Comparison of ENCODE assay signal across 8 cellular contexts in the genomic region with DNA sequence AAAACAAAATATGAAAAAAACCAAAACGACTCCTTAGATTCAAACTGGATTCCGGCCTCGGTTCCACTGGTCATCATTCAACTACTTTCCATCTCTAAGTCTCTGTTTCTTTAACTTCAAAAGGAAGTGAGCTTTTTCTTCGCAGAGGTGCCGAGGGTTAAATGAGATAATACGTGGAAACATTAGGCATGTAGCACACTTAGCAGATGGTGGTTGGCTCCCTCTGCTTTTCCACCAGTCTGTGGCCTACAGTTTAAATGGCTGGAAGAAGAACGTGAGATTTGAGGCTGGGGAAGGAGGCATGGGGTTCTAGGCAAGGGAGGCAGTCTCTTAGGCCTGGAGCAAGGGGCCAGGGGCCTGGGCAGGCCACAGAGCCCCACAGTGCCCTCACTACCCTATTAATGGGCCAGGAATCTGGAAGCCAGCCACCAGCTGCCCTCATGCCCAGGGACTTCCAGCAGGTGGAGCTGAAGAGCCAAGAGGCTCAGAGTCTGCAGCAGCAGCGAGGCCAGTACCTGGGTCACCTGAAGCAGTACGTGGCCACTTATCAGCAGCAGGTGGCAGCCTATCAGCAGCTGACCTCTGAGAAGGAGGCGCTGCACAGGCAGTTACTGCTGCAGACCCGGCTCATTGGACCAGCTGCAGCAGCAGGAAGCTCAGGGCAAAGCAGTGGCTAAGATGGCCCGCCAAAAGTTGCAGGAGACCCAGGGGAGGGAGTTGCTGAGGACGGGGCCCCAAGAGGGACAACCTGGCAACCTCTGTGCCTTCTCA. TPM values are rescaled to one million over a fixed set of nuclear protein-coding genes. Genes with fewer than 3 reads are reported as not detected.
A peak's percentile ranks its signal among the peaks of the same experiment; 100 is the strongest.
DNase-seq lines count a peak whose midpoint lies in the region; ATAC-seq, FAIRE-seq and TF ChIP-seq lines count a peak whose summit lies in the region.
"Not testable (repeated sequence)": the region's sequence is repeated elsewhere in the genome, so short reads cannot be mapped to it uniquely, and the experiment has no call there.

No MANE protein-coding gene starts in this region.

- H3K9me1 ChIP-seq in K562 (ENCODE audit: control insufficient read depth, insufficient read depth, low read length), result not testable (repeated sequence)

- not testable (repeated sequence) for H2AFZ ChIP-seq in Karpas-422 (ENCODE audit: low read length)
- peak overlapping the region; percentile 75; the same call in 1 of the 2 replicates for H2AFZ ChIP-seq in K562 (ENCODE audit: low read depth, low read length)

- not testable (repeated sequence) for H3K4me2 ChIP-seq in Karpas-422 (ENCODE audit: low read depth, low read length, poor library complexity, severe bottlenecking)
- peak overlapping the region; percentile 43 for H3K4me2 ChIP-seq in K562 (ENCODE audit: insufficient read depth, low read length)

- H3K79me2 ChIP-seq in Karpas-422 (ENCODE audit: low read length); K562 (ENCODE audit: control insufficient read depth, insufficient read depth, low read length): not testable (repeated sequence)

- not testable (repeated sequence) for TF ChIP-seq EP300 in K562 (IDR thresholded peaks at IDR 0.05; ENCODE audit: low read length); ovary (IDR thresholded peaks at IDR 0.05)

- CTCF ChIA-PET in activated CD4-positive, alpha-beta T cell treated with anti-CD3 and anti-CD28 coated beads for 36 hours (lab: Charles Lee), result interaction anchor here (0.6 to 2.8 kb wide), 26 partner anchors 9 to 924 kb away, joined by 3 to 20 read pairs (median 4); partner anchors contain the start of gene TTLL13
- CTCF ChIA-PET in K562 (lab: Yijun Ruan, JAX; ENCODE audit: low intra/inter-chr PET ratio), result interaction anchor here (0.7 to 3.8 kb wide), 11 partner anchors 27 to 931 kb away, joined by 3 to 46 read pairs (median 4); partner anchors contain the start of gene UNC45A

- H3K4me1 Mint-ChIP-seq in activated CD4-positive, alpha-beta T cell treated with anti-CD3 and anti-CD28 coated beads for 36 hours, result not testable (repeated sequence)

- 25% methylated on average over 13 of the region's 13 CpGs for WGBS in K562 (ENCODE audit: insufficient coverage, low coverage, missing lambda C conversion rate)
- 53% methylated on average over 13 of the region's 13 CpGs for WGBS in right cardiac atrium
- WGBS in ovary, 3 donors, result 60 to 63% (median 62%) methylated on average over 13 of the region's 13 CpGs

- H3K27ac Mint-ChIP-seq in activated CD4-positive, alpha-beta T cell treated with anti-CD3 and anti-CD28 coated beads for 36 hours, result not testable (repeated sequence)

- H3K27me3 ChIP-seq in Karpas-422 (ENCODE audit: low read length); K562 (ENCODE audit: control insufficient read depth in 2 of 2, insufficient read depth in 2 of 2, low read length in 2 of 2); right cardiac atrium (ENCODE audit: control insufficient read depth, insufficient read depth); ovary: not testable (repeated sequence)

- H3K9ac ChIP-seq in Karpas-422 (ENCODE audit: low read length); K562 (ENCODE audit: insufficient read depth in 1 of 2, low read depth in 2 of 2, low read length in 2 of 2): not testable (repeated sequence)

- not testable (repeated sequence) for H3K36me3 Mint-ChIP-seq in activated CD4-positive, alpha-beta T cell treated with anti-CD3 and anti-CD28 coated beads for 36 hours (ENCODE audit: low read depth)

- not testable (repeated sequence) for H3K27me3 Mint-ChIP-seq in activated CD4-positive, alpha-beta T cell treated with anti-CD3 and anti-CD28 coated beads for 36 hours

- TF ChIP-seq CTCF in K562 (IDR thresholded peaks at IDR 0.05 in 2 of 3, conservative IDR thresholded peaks at IDR 0.05 in 1 of 3; ENCODE audit: insufficient read depth in 2 of 3, low read depth in 1 of 3, low read length in 3 of 3) (peak; percentile 77 to 90 (median 83)), ovary (IDR thresholded peaks at IDR 0.05) (peak in 2 of 3 donors; percentile 41 to 48)

- FAIRE-seq in K562 (lab: Jason Lieb, UNC), result peak; percentile 82

- not testable (repeated sequence) for H3K9me3 Mint-ChIP-seq in activated CD4-positive, alpha-beta T cell treated with anti-CD3 and anti-CD28 coated beads for 36 hours (ENCODE audit: low read depth)

- POLR2A ChIA-PET in activated CD4-positive, alpha-beta T cell treated with anti-CD3 and anti-CD28 coated beads for 36 hours (lab: Charles Lee), result interaction anchor here (0.6 kb wide), 1 partner anchor 188 kb away, joined by 5 read pairs; no protein-coding TSS in a partner anchor
- POLR2A ChIA-PET in K562 (lab: Yijun Ruan, JAX), result interaction anchor here (0.6 to 1.5 kb wide), 3 partner anchors 9 to 127 kb away, joined by 3 read pairs; partner anchors contain the start of gene TTLL13

- BruUV-seq in K562 (replicated peaks; lab: Mats Ljungman, UMichigan), result not testable (repeated sequence)

- ATAC-seq in activated CD4-positive, alpha-beta T cell treated with anti-CD3 and anti-CD28 coated beads for 36 hours, result peak; percentile 74
- ATAC-seq in K562, result peak; percentile 80
- ATAC-seq in right cardiac atrium, result peak; percentile 21 to 57

- not testable (repeated sequence) for TF ChIP-seq POLR2A in K562 (conservative IDR thresholded peaks at IDR 0.05); ovary (IDR thresholded peaks at IDR 0.05)

- not testable (repeated sequence) for H3K4me3 ChIP-seq in Karpas-422 (ENCODE audit: low read length); K562; right cardiac atrium (ENCODE audit: low read length); ovary

- peak; percentile 49 to 76 for TF ChIP-seq RAD21 in K562 (CRISPR knock-in tag; conservative IDR thresholded peaks at IDR 0.05 in 1 of 2, IDR thresholded peaks at IDR 0.05 in 1 of 2)

- intact Hi-C loops in activated CD4-positive, alpha-beta T cell treated with anti-CD3 and anti-CD28 coated beads for 36 hours (cut with DNase I, micrococcal nuclease); right cardiac atrium (cut with DNase I); ovary (cut with DNase I): not testable (repeated sequence)
- intact Hi-C loops in K562 (cut with micrococcal nuclease), result loop anchor here (5.0 to 10.0 kb wide), 2 partner anchors 642 to 979 kb away; partner anchors contain the start of genes HDDC3 and UNC45A

- not testable (repeated sequence) for H3K9me2 ChIP-seq in Karpas-422 (replicated peaks; ENCODE audit: insufficient read depth, low read length)

- in situ Hi-C loops in K562 (cut with MboI), result not testable (repeated sequence)

- not testable (repeated sequence) for H4K20me1 ChIP-seq in Karpas-422 (ENCODE audit: insufficient read depth, low read depth, low read length); K562 (replicated peaks; ENCODE audit: control insufficient read depth, insufficient read depth, low read length)

- not testable (repeated sequence) for H3K27ac ChIP-seq in Karpas-422 (ENCODE audit: low read length); K562 (ENCODE audit: extremely low read depth, low read depth, low read length); right cardiac atrium (ENCODE audit: low read length); ovary

- DNase-seq in DMS 273 (lab: John Stamatoyannopoulos, UW; ENCODE audit: unreplicated experiment) (peak; percentile 80), Karpas-422 (peak; percentile 88), NCI-H82 treated with DMSO at 0.1 percent for 48 hours (lab: John Stamatoyannopoulos, UW; ENCODE audit: unreplicated experiment) (peak; percentile 14), K562 (ENCODE audit: extremely low read depth in 1 of 4, low spot score in 3 of 4) (peak; percentile 53 to 82 (median 70)), right cardiac atrium (peak; percentile 66 to 88 (median 82)), ovary (peak; percentile 46 to 77 (median 64))
- DNase-seq in activated CD4-positive, alpha-beta T cell treated with anti-CD3 and anti-CD28 coated beads for 36 hours, result peak; percentile 87
- DNase-seq in stimulated activated naive CD4-positive, alpha-beta T cell (lab: John Stamatoyannopoulos, UW), result peak; percentile 2 to 69 (median 51)

- not testable (repeated sequence) for H3K36me3 ChIP-seq in Karpas-422 (ENCODE audit: insufficient read depth, low read length); K562 (ENCODE audit: control insufficient read depth, insufficient read depth, low read length); ovary

- not testable (repeated sequence) for H3K4me1 ChIP-seq in Karpas-422 (ENCODE audit: low read length); right cardiac atrium (ENCODE audit: control insufficient read depth, insufficient read depth, low read length); ovary (ENCODE audit: insufficient read depth)
- peaks cover 0 to 27% of the 10 kb centered on the region in 2 experiments; a peak in 4 of 5 replicates for H3K4me1 ChIP-seq in K562 (replicated peaks in 1 of 2; ENCODE audit: control insufficient read depth in 2 of 2, insufficient read depth in 2 of 2, low read length in 2 of 2)

- H3K9me3 ChIP-seq in Karpas-422 (ENCODE audit: low read length); K562 (replicated peaks; ENCODE audit: control insufficient read depth, insufficient read depth, low read depth, low read length); right cardiac atrium (ENCODE audit: control insufficient read depth, low read length); ovary: not testable (repeated sequence)

- not testable (repeated sequence) for H3K4me3 Mint-ChIP-seq in activated CD4-positive, alpha-beta T cell treated with anti-CD3 and anti-CD28 coated beads for 36 hours

RNA-seq across cellular contexts. Expression of gene NGRN, which starts 27.8 kb away (rescaled TPM):
- total RNA-seq in Karpas-422 (2014; rRNA removed; shearing (Covaris generic); ENCODE audit: low replicate concordance), result 29.9 and 41.7 TPM in 2 replicates
- 10 to 100 TPM; 22.0 to 23.9 TPM for total RNA-seq in activated CD4-positive, alpha-beta T cell treated with anti-CD3 and anti-CD28 coated beads for 36 hours
- total RNA-seq in K562 (2011; cell fraction: chromatin; rRNA removed; ENCODE audit: low replicate concordance), result 23.0 and 24.9 TPM in 2 replicates
- total RNA-seq in K562 (2011; cell fraction: nucleolus; rRNA removed), result 17.9 and 20.5 TPM in 2 replicates
- total RNA-seq in K562 (2011; cell fraction: nucleoplasm; rRNA removed), result 24.8 and 26.5 TPM in 2 replicates
- 69.5 and 73.4 TPM in 2 replicates for total RNA-seq in K562 (2014; rRNA removed)
- 54.9 and 58.8 TPM in 2 replicates for total RNA-seq in K562 (2014; rRNA removed; fragmentation: Illumina TruSeq; extraction: Trizol)
- total RNA-seq in K562 (2015; rRNA removed; fragmentation: Illumina TruSeq; extraction: Trizol), result 60.0 and 61.5 TPM in 2 replicates
- 64.6 and 66.5 TPM in 2 replicates for total RNA-seq in K562 (2021)
- 57.5 and 62.8 TPM in 2 replicates for polyA plus RNA-seq in K562 (2011; rRNA removed)
- polyA plus RNA-seq in K562 (2011; cell fraction: cytosol; rRNA removed), result 45.8 and 48.7 TPM in 2 replicates
- polyA plus RNA-seq in K562 (2011; cell fraction: nucleus; rRNA removed), result 21.4 and 27.0 TPM in 2 replicates
- polyA plus RNA-seq in K562 (2012), result 49.2 and 50.7 TPM in 2 replicates
- 47.9 and 56.5 TPM in 2 replicates for polyA plus RNA-seq in K562 (2014; fragmentation: Illumina TruSeq; extraction: Trizol)
- polyA plus RNA-seq in K562 (2014; fragmentation: Nextera tagmentation; extraction: Ambion mirVana), result 10 to 100 TPM; 14.0 to 21.0 TPM
- polyA plus RNA-seq in K562 (2014; rRNA removed), result 64.5 and 70.3 TPM in 2 replicates
- polyA minus RNA-seq in K562 (2011; rRNA and poly(A)+ RNA removed), result 37.7 and 38.0 TPM in 2 replicates
- 18.5 and 20.3 TPM in 2 replicates for polyA minus RNA-seq in K562 (2011; cell fraction: cytosol; rRNA and poly(A)+ RNA removed)
- polyA minus RNA-seq in K562 (2011; cell fraction: nucleus; rRNA and poly(A)+ RNA removed), result 8.5 and 11.4 TPM in 2 replicates
- total RNA-seq in right cardiac atrium, result 100 to 1,000 TPM; 135 to 159 (median 154) TPM
- 163 TPM for polyA plus RNA-seq in right cardiac atrium
- 100 to 1,000 TPM in 3 of 7 donors, 10 to 100 TPM in 4; 52.8 to 111 (median 86.0) TPM for total RNA-seq in ovary
- polyA plus RNA-seq in ovary, result 100 to 1,000 TPM in 1 of 2 donors, 10 to 100 TPM in 1; 69.8 to 112 TPM

RNA-seq across cellular contexts. Expression of gene TTLL13, which starts 43.9 kb away (rescaled TPM):
- total RNA-seq in Karpas-422 (2014; rRNA removed; shearing (Covaris generic); ENCODE audit: low replicate concordance), result 0.40 TPM in 1 of 2 replicates, not detected in the other
- under 1 TPM; 0.39 to 0.46 TPM for total RNA-seq in activated CD4-positive, alpha-beta T cell treated with anti-CD3 and anti-CD28 coated beads for 36 hours
- 1.1 and 1.4 TPM in 2 replicates for total RNA-seq in K562 (2011; cell fraction: chromatin; rRNA removed; ENCODE audit: low replicate concordance)
- total RNA-seq in K562 (2011; cell fraction: nucleolus; rRNA removed), result 0.53 and 0.83 TPM in 2 replicates
- total RNA-seq in K562 (2011; cell fraction: nucleoplasm; rRNA removed), result 0.37 and 0.76 TPM in 2 replicates
- 0.04 TPM in 1 of 2 replicates, not detected in the other for total RNA-seq in K562 (2014; rRNA removed)
- total RNA-seq in K562 (2014; rRNA removed; fragmentation: Illumina TruSeq; extraction: Trizol), result 0.10 and 0.22 TPM in 2 replicates
- 0.11 TPM in 1 of 2 replicates, not detected in the other for total RNA-seq in K562 (2015; rRNA removed; fragmentation: Illumina TruSeq; extraction: Trizol)
- total RNA-seq in K562 (2021), result 0.11 and 0.36 TPM in 2 replicates
- 0.20 and 0.24 TPM in 2 replicates for polyA plus RNA-seq in K562 (2011; rRNA removed)
- 0.22 and 0.24 TPM in 2 replicates for polyA plus RNA-seq in K562 (2011; cell fraction: cytosol; rRNA removed)
- polyA plus RNA-seq in K562 (2011; cell fraction: nucleus; rRNA removed), result 0.49 and 0.74 TPM in 2 replicates
- 0.17 and 0.55 TPM in 2 replicates for polyA plus RNA-seq in K562 (2012)
- 0.12 TPM in 1 of 2 replicates, not detected in the other for polyA plus RNA-seq in K562 (2014; fragmentation: Illumina TruSeq; extraction: Trizol)
- under 1 TPM; 0.10 to 0.17 TPM for polyA plus RNA-seq in K562 (2014; fragmentation: Nextera tagmentation; extraction: Ambion mirVana)
- 0.05 TPM in 1 of 2 replicates, not detected in the other for polyA plus RNA-seq in K562 (2014; rRNA removed)
- polyA minus RNA-seq in K562 (2011; rRNA and poly(A)+ RNA removed), result 0.28 and 0.51 TPM in 2 replicates
- polyA minus RNA-seq in K562 (2011; cell fraction: cytosol; rRNA and poly(A)+ RNA removed), result not detected in 2 replicates
- polyA minus RNA-seq in K562 (2011; cell fraction: nucleus; rRNA and poly(A)+ RNA removed), result 0.22 and 0.40 TPM in 2 replicates
- under 1 TPM in 2 of 4 donors, not detected in 2; 0.24 to 0.54 TPM for total RNA-seq in right cardiac atrium
- 0.72 TPM for polyA plus RNA-seq in right cardiac atrium
- under 1 TPM in 3 of 7 donors, not detected in 4; 0.10 to 0.15 (median 0.13) TPM for total RNA-seq in ovary
- under 1 TPM; 0.04 to 0.33 TPM for polyA plus RNA-seq in ovary

RNA-seq across cellular contexts. Expression of gene ZNF774, which starts 58.9 kb away (rescaled TPM):
- total RNA-seq in Karpas-422 (2014; rRNA removed; shearing (Covaris generic); ENCODE audit: low replicate concordance), result 0.34 and 0.79 TPM in 2 replicates
- 1 to 10 TPM; 1.5 to 2.0 TPM for total RNA-seq in activated CD4-positive, alpha-beta T cell treated with anti-CD3 and anti-CD28 coated beads for 36 hours
- total RNA-seq in K562 (2011; cell fraction: chromatin; rRNA removed; ENCODE audit: low replicate concordance), result 9.0 and 9.3 TPM in 2 replicates
- 4.6 and 5.3 TPM in 2 replicates for total RNA-seq in K562 (2011; cell fraction: nucleolus; rRNA removed)
- 5.6 and 9.1 TPM in 2 replicates for total RNA-seq in K562 (2011; cell fraction: nucleoplasm; rRNA removed)
- total RNA-seq in K562 (2014; rRNA removed), result 1.00 and 1.6 TPM in 2 replicates
- 0.95 and 1.9 TPM in 2 replicates for total RNA-seq in K562 (2014; rRNA removed; fragmentation: Illumina TruSeq; extraction: Trizol)
- 1.2 TPM in 2 replicates for total RNA-seq in K562 (2015; rRNA removed; fragmentation: Illumina TruSeq; extraction: Trizol)
- 1.2 and 3.0 TPM in 2 replicates for total RNA-seq in K562 (2021)
- polyA plus RNA-seq in K562 (2011; rRNA removed), result 1.5 and 1.6 TPM in 2 replicates
- 0.97 and 1.7 TPM in 2 replicates for polyA plus RNA-seq in K562 (2011; cell fraction: cytosol; rRNA removed)
- polyA plus RNA-seq in K562 (2011; cell fraction: nucleus; rRNA removed), result 3.0 and 3.2 TPM in 2 replicates
- polyA plus RNA-seq in K562 (2012), result 1.1 and 1.3 TPM in 2 replicates
- 1.7 and 3.9 TPM in 2 replicates for polyA plus RNA-seq in K562 (2014; fragmentation: Illumina TruSeq; extraction: Trizol)
- under 1 TPM; 0.32 to 0.34 TPM for polyA plus RNA-seq in K562 (2014; fragmentation: Nextera tagmentation; extraction: Ambion mirVana)
- 1.7 and 2.0 TPM in 2 replicates for polyA plus RNA-seq in K562 (2014; rRNA removed)
- 2.9 and 3.1 TPM in 2 replicates for polyA minus RNA-seq in K562 (2011; rRNA and poly(A)+ RNA removed)
- polyA minus RNA-seq in K562 (2011; cell fraction: cytosol; rRNA and poly(A)+ RNA removed), result 0.38 and 5.4 TPM in 2 replicates
- 2.4 and 3.6 TPM in 2 replicates for polyA minus RNA-seq in K562 (2011; cell fraction: nucleus; rRNA and poly(A)+ RNA removed)
- 1 to 10 TPM; 3.1 to 6.4 (median 4.6) TPM for total RNA-seq in right cardiac atrium
- 2.0 TPM for polyA plus RNA-seq in right cardiac atrium
- total RNA-seq in ovary, result 1 to 10 TPM in 6 of 7 donors, under 1 TPM in 1; 0.83 to 4.3 (median 2.4) TPM
- polyA plus RNA-seq in ovary, result 1 to 10 TPM; 1.0 to 4.1 TPM

RNA-seq across cellular contexts. Expression of gene GDPGP1, which starts 59.2 kb away (rescaled TPM):
- total RNA-seq in Karpas-422 (2014; rRNA removed; shearing (Covaris generic); ENCODE audit: low replicate concordance), result 7.8 and 11.2 TPM in 2 replicates
- total RNA-seq in activated CD4-positive, alpha-beta T cell treated with anti-CD3 and anti-CD28 coated beads for 36 hours, result 1 to 10 TPM; 5.6 to 6.6 TPM
- total RNA-seq in K562 (2011; cell fraction: chromatin; rRNA removed; ENCODE audit: low replicate concordance), result 9.0 and 29.0 TPM in 2 replicates
- total RNA-seq in K562 (2011; cell fraction: nucleolus; rRNA removed), result 29.9 and 32.4 TPM in 2 replicates
- 18.3 and 18.8 TPM in 2 replicates for total RNA-seq in K562 (2011; cell fraction: nucleoplasm; rRNA removed)
- total RNA-seq in K562 (2014; rRNA removed) (3.9 and 4.0 TPM in 2 replicates), K562 (2014; rRNA removed; fragmentation: Illumina TruSeq; extraction: Trizol) (2.8 and 3.0 TPM in 2 replicates), K562 (2015; rRNA removed; fragmentation: Illumina TruSeq; extraction: Trizol) (2.4 and 3.0 TPM in 2 replicates), K562 (2021) (6.0 and 6.1 TPM in 2 replicates), right cardiac atrium (10 to 100 TPM; 10.6 to 20.5 (median 15.6) TPM), ovary (1 to 10 TPM; 2.5 to 9.3 (median 8.3) TPM)
- polyA plus RNA-seq in K562 (2011; rRNA removed) (3.7 and 4.0 TPM in 2 replicates), K562 (2014; fragmentation: Illumina TruSeq; extraction: Trizol) (1.2 and 2.0 TPM in 2 replicates), K562 (2014; fragmentation: Nextera tagmentation; extraction: Ambion mirVana) (under 1 TPM; 0.78 to 0.92 TPM), K562 (2014; rRNA removed) (2.6 and 3.3 TPM in 2 replicates), right cardiac atrium (6.5 TPM), ovary (1 to 10 TPM; 2.0 to 3.0 TPM)
- 1.4 and 2.7 TPM in 2 replicates for polyA plus RNA-seq in K562 (2011; cell fraction: cytosol; rRNA removed)
- polyA plus RNA-seq in K562 (2011; cell fraction: nucleus; rRNA removed), result 9.9 and 12.7 TPM in 2 replicates
- 2.3 and 4.2 TPM in 2 replicates for polyA plus RNA-seq in K562 (2012)
- 7.1 and 7.7 TPM in 2 replicates for polyA minus RNA-seq in K562 (2011; rRNA and poly(A)+ RNA removed)
- polyA minus RNA-seq in K562 (2011; cell fraction: cytosol; rRNA and poly(A)+ RNA removed), result 6.0 and 7.6 TPM in 2 replicates
- 13.9 and 15.4 TPM in 2 replicates for polyA minus RNA-seq in K562 (2011; cell fraction: nucleus; rRNA and poly(A)+ RNA removed)

RNA-seq across cellular contexts. Expression of gene CIB1, which starts 59.5 kb away (rescaled TPM):
- total RNA-seq in Karpas-422 (2014; rRNA removed; shearing (Covaris generic); ENCODE audit: low replicate concordance), result 42.1 and 64.5 TPM in 2 replicates
- 100 to 1,000 TPM; 135 to 140 TPM for total RNA-seq in activated CD4-positive, alpha-beta T cell treated with anti-CD3 and anti-CD28 coated beads for 36 hours
- total RNA-seq in K562 (2011; cell fraction: chromatin; rRNA removed; ENCODE audit: low replicate concordance), result 14.3 and 33.8 TPM in 2 replicates
- total RNA-seq in K562 (2011; cell fraction: nucleolus; rRNA removed), result 35.9 and 36.5 TPM in 2 replicates
- total RNA-seq in K562 (2011; cell fraction: nucleoplasm; rRNA removed), result 26.0 and 30.1 TPM in 2 replicates
- 61.4 and 94.5 TPM in 2 replicates for total RNA-seq in K562 (2014; rRNA removed)
- total RNA-seq in K562 (2014; rRNA removed; fragmentation: Illumina TruSeq; extraction: Trizol), result 46.9 and 49.6 TPM in 2 replicates
- 63.4 and 64.5 TPM in 2 replicates for total RNA-seq in K562 (2015; rRNA removed; fragmentation: Illumina TruSeq; extraction: Trizol)
- total RNA-seq in K562 (2021), result 106 and 107 TPM in 2 replicates
- polyA plus RNA-seq in K562 (2011; rRNA removed), result 136 and 186 TPM in 2 replicates
- 212 and 302 TPM in 2 replicates for polyA plus RNA-seq in K562 (2011; cell fraction: cytosol; rRNA removed)
- polyA plus RNA-seq in K562 (2011; cell fraction: nucleus; rRNA removed), result 104 and 147 TPM in 2 replicates
- polyA plus RNA-seq in K562 (2012), result 132 and 166 TPM in 2 replicates
- polyA plus RNA-seq in K562 (2014; fragmentation: Illumina TruSeq; extraction: Trizol), result 107 and 138 TPM in 2 replicates
- polyA plus RNA-seq in K562 (2014; fragmentation: Nextera tagmentation; extraction: Ambion mirVana), result 10 to 100 TPM; 14.9 to 33.8 TPM
- polyA plus RNA-seq in K562 (2014; rRNA removed), result 128 and 142 TPM in 2 replicates
- 38.2 and 47.4 TPM in 2 replicates for polyA minus RNA-seq in K562 (2011; rRNA and poly(A)+ RNA removed)
- polyA minus RNA-seq in K562 (2011; cell fraction: cytosol; rRNA and poly(A)+ RNA removed), result 35.2 and 37.1 TPM in 2 replicates
- polyA minus RNA-seq in K562 (2011; cell fraction: nucleus; rRNA and poly(A)+ RNA removed), result 10.0 and 16.9 TPM in 2 replicates
- 10 to 100 TPM; 69.5 to 70.7 (median 70.1) TPM for total RNA-seq in right cardiac atrium
- polyA plus RNA-seq in right cardiac atrium, result 95.8 TPM
- 10 to 100 TPM; 18.5 to 68.8 (median 45.0) TPM for total RNA-seq in ovary
- 10 to 100 TPM; 40.2 to 53.6 TPM for polyA plus RNA-seq in ovary

Comparison
In these comparisons a context has a peak if more than half of its experiments do, and no peak if none do; other contexts are left out.
1. DNase-seq: peak in every context shown above with its lines; median percentile 88 in Karpas-422; 87 in activated CD4-positive, alpha-beta T cell treated with anti-CD3 and anti-CD28 coated beads for 36 hours; 82 in right cardiac atrium; 80 in DMS 273; 70 in K562; 64 in ovary; 51 in stimulated activated naive CD4-positive, alpha-beta T cell; 14 in NCI-H82 treated with DMSO at 0.1 percent for 48 hours.